8 cellular contexts compared by ENCODE assay signal in the genomic region with DNA sequence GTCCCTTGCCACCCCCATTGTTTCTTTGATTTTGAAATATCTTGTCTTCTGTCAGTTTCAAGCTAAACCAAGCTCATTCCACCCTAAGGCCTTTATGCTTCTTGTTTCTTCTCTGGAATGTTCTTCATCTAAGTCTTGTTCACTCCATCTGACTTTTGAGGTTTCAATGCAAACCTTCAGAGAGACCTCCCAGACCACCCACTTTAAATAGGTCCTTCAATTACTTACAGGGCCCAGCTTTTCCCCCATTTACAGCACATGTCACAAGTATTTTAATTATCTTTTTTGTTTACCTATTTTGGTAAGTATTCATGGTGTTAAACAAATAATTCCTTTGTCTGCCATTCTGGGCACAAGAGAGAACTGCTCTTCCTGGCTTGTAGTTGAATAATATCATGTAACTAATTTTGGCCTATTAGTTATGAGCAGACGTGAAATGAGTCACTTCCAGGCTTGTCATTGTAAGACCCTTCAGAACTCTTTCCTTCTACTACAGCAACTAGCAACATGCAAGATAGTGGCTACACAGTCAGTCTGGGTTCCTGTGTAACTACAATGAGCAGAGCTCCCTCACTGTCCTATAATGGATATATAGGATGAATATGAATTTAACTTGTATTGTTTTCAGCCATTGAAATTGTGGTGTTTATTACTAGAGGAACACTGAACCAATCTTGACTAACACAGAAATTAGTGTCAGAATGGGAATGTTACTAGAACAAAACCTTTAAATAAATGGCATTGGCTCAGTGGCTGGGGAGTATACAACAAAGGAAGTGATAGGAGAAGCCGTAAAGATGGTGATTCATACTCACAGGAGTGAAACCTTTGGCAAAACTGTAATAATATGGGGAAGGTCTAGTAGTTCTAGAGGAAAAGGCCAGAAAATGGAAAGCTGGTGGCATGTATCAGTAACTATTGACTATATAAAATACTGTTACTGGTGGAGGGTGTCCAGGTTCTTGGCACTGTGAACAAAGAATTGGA. TPM values are rescaled to one million over a fixed set of nuclear protein-coding genes. Genes with fewer than 3 reads are reported as not detected.
DNase-seq lines count a peak whose midpoint lies in the region; ATAC-seq and TF ChIP-seq lines count a peak whose summit lies in the region.

No MANE protein-coding gene starts in this region.

- H3K4me3 ChIP-seq in heart right ventricle (peak overlapping the region in 3 of 10 donors; percentile 8 to 41 (median 23)), PC-3 (ENCODE audit: low read length) (no peak overlapping the region), fibroblast of villous mesenchyme (ENCODE audit: low read depth, low read length) (no peak overlapping the region), uterus (no peak overlapping the region), prostate gland (no peak overlapping the region)

- H3K27me3 ChIP-seq in heart right ventricle (no peaks in the 10 kb centered on the region), PC-3 (ENCODE audit: low read length) (no peaks in the 10 kb centered on the region), uterus (no peaks in the 10 kb centered on the region), prostate gland (replicated peaks; ENCODE audit: insufficient read depth) (no peaks in the 10 kb centered on the region)

- H3K27ac ChIP-seq in heart right ventricle (peak overlapping the region in 9 of 10 donors; percentile 6 to 89 (median 71)), PC-3 (ENCODE audit: low read length) (peak overlapping the region; percentile 72), uterus (peak overlapping the region; percentile 9 to 59), prostate gland (no peak overlapping the region)

- TF ChIP-seq POLR2A in uterus (IDR thresholded peaks at IDR 0.05) = no peak
- TF ChIP-seq POLR2A in prostate gland (IDR thresholded peaks at IDR 0.05) = no peak

- BruUV-seq in PC-3 (replicated peaks; lab: Mats Ljungman, UMichigan) = no TSS peak

- peaks cover 22% of the 10 kb centered on the region for H3K79me2 ChIP-seq in PC-3 (ENCODE audit: low read length)

- H3K9me2 ChIP-seq in PC-3 (replicated peaks; ENCODE audit: low read length) = no peaks in the 10 kb centered on the region

- H3K4me2 ChIP-seq in PC-3 (ENCODE audit: low read length) = peak overlapping the region; percentile 67

- H3F3A ChIP-seq in PC-3 (ENCODE audit: low read length, unreplicated experiment) = no peaks in the 10 kb centered on the region

- H3K4me1 ChIP-seq in heart right ventricle (peaks cover 0 to 67% (median 38%) of the 10 kb centered on the region in 9 donors), PC-3 (ENCODE audit: insufficient read depth, low read length) (peaks cover 33% of the 10 kb centered on the region), uterus (peaks cover 0 to 3% of the 10 kb centered on the region in 2 donors), prostate gland (replicated peaks) (peaks cover 5% of the 10 kb centered on the region)

- H3K9me3 ChIP-seq in heart right ventricle = no peaks in the 10 kb centered on the region
- H3K9me3 ChIP-seq in PC-3 (ENCODE audit: low read length) = no peaks in the 10 kb centered on the region
- H3K9me3 ChIP-seq in uterus = no peaks in the 10 kb centered on the region
- H3K9me3 ChIP-seq in prostate gland = no peaks in the 10 kb centered on the region

- WGBS in heart right ventricle, 2 donors = 43 to 45% methylated on average over 2 of the region's 2 CpGs
- WGBS in prostate gland = 72% methylated on average over 2 of the region's 2 CpGs

- no peak for DNase-seq in heart right ventricle
- no peak for DNase-seq in Right ventricle myocardium inferior (ENCODE audit: missing footprints)
- DNase-seq in PC-3 = peak; percentile 33
- peak; percentile 43 for DNase-seq in fibroblast of villous mesenchyme (ENCODE audit: low read depth)
- DNase-seq in uterus = no peak
- DNase-seq in cerebellar nuclear complex (lab: John Stamatoyannopoulos, UW) = no peak
- no peak for DNase-seq in DMS153 treated with DMSO at 0.1 percent for 48 hours (lab: John Stamatoyannopoulos, UW; ENCODE audit: unreplicated experiment)
- no peak for DNase-seq in prostate gland (ENCODE audit: low spot score)

- POLR2A ChIA-PET in PC-3 (lab: Charles Lee; ENCODE audit: unreplicated experiment) = no interaction called here

- intact Hi-C loops in heart right ventricle (cut with DNase I) (loop anchor here in 1 of 10 donors (10.0 kb wide), 1 partner anchor 315 kb away; the partner anchor contains the start of gene STMP1), Right ventricle myocardium inferior (cut with DNase I) (loop anchor here (5.0 kb wide), 1 partner anchor 48 kb away; no protein-coding TSS in a partner anchor), PC-3 (cut with micrococcal nuclease) (loop anchor here (5.0 kb wide), 1 partner anchor 318 kb away; the partner anchor contains the start of gene STMP1), uterus (cut with DNase I; ENCODE audit: low total_unique reads) (loop anchor here (10.0 kb wide), 1 partner anchor 315 kb away; the partner anchor contains the start of gene STMP1), prostate gland (cut with DNase I) (loop anchor here (5.0 kb wide), 1 partner anchor 318 kb away; the partner anchor contains the start of gene STMP1)

- H3K9ac ChIP-seq in PC-3 (ENCODE audit: low read length) = no peak overlapping the region

- no peaks in the 10 kb centered on the region for H3K36me3 ChIP-seq in heart right ventricle
- no peaks in the 10 kb centered on the region for H3K36me3 ChIP-seq in PC-3 (ENCODE audit: low read depth, low read length)
- no peaks in the 10 kb centered on the region for H3K36me3 ChIP-seq in uterus
- H3K36me3 ChIP-seq in prostate gland = no peaks in the 10 kb centered on the region

- peaks cover 16% of the 10 kb centered on the region for H4K20me1 ChIP-seq in PC-3 (ENCODE audit: low read length)

- CTCF ChIA-PET in PC-3 (lab: Charles Lee) = no interaction called here

- TF ChIP-seq CTCF in heart right ventricle (IDR thresholded peaks at IDR 0.05) = no peak
- TF ChIP-seq CTCF in PC-3 (conservative IDR thresholded peaks at IDR 0.05; ENCODE audit: low read depth, low read length) = no peak
- TF ChIP-seq CTCF in fibroblast of villous mesenchyme (IDR thresholded peaks at IDR 0.05; ENCODE audit: insufficient read depth, low read depth, low read length) = no peak
- TF ChIP-seq CTCF in uterus (IDR thresholded peaks at IDR 0.05) = no peak
- TF ChIP-seq CTCF in prostate gland (IDR thresholded peaks at IDR 0.05) = no peak

- H2AFZ ChIP-seq in PC-3 (ENCODE audit: low read length) = peak overlapping the region; percentile 68

- peak in 6 of 8 donors; percentile 12 to 52 (median 30) for ATAC-seq in heart right ventricle
- no peak for ATAC-seq in Right ventricle myocardium inferior
- peak; percentile 29 for ATAC-seq in PC-3

RNA-seq across cellular contexts. Expression of gene MTPN, which starts 2.8 kb away (rescaled TPM):
- total RNA-seq in heart right ventricle (100 to 1,000 TPM in 2 of 10 donors, 10 to 100 TPM in 8; 63.3 to 107 (median 84.7) TPM), Right ventricle myocardium inferior (72.9 TPM), PC-3 (2014; rRNA removed) (96.0 and 113 TPM in 2 replicates), fibroblast of villous mesenchyme (138 and 158 TPM in 2 replicates), uterus (100 to 1,000 TPM in 1 of 4 donors, 10 to 100 TPM in 3; 53.8 to 125 (median 76.8) TPM), prostate gland (100 to 1,000 TPM in 1 of 2 donors, 10 to 100 TPM in 1; 85.6 to 137 TPM)
- 10 to 100 TPM; 15.7 to 47.5 TPM for polyA plus RNA-seq in heart right ventricle

Comparison
In these comparisons a context has a peak if more than half of its experiments do, and no peak if none do; other contexts are left out.
1. DNase-seq: peak in PC-3 (single experiment) and fibroblast of villous mesenchyme (single experiment); none in heart right ventricle (0 of 2), Right ventricle myocardium inferior (single experiment), uterus (0 of 2), cerebellar nuclear complex (0 of 2), DMS153 treated with DMSO at 0.1 percent for 48 hours (single experiment) and prostate gland (single experiment).
2. H3K27ac ChIP-seq: peak in heart right ventricle (9 of 10), PC-3 (single experiment) and uterus (2 of 2); none in prostate gland (0 of 2).